Comparison of ENCODE assay signal across 8 cellular contexts in genomic region chr20:64041781-64042771, GRCh38. TPM values are rescaled to one million over a fixed set of nuclear protein-coding genes. Genes with fewer than 3 reads are reported as not detected.
DNase-seq lines count a peak whose midpoint lies in the region; ATAC-seq, FAIRE-seq and TF ChIP-seq lines count a peak whose summit lies in the region.

No MANE protein-coding gene starts in this region.

- H3K4me1 Mint-ChIP-seq in activated CD4-positive, alpha-beta memory T cell treated with anti-CD3 and anti-CD28 coated beads for 36 hours (ENCODE audit: low read depth), result peaks cover 12% of the 10 kb centered on the region

- H3K27ac Mint-ChIP-seq in activated CD4-positive, alpha-beta memory T cell treated with anti-CD3 and anti-CD28 coated beads for 36 hours, result peak overlapping the region; percentile 65

- CTCF ChIA-PET in activated CD4-positive, alpha-beta memory T cell treated with anti-CD3 and anti-CD28 coated beads for 36 hours (lab: Charles Lee), result interaction anchor here (0.8 to 5.0 kb wide), 5 partner anchors 9 to 78 kb away, joined by 3 to 59 read pairs (median 8); partner anchors contain the start of genes PRPF6, SAMD10 and TCEA2
- CTCF ChIA-PET in HEK293T (lab: Yijun Ruan, JAX), result no interaction called here

- TF ChIP-seq CTCF in cardiac muscle cell (IDR thresholded peaks at IDR 0.05; ENCODE audit: low read depth, low read length) (no peak), kidney epithelial cell (IDR thresholded peaks at IDR 0.05; ENCODE audit: insufficient read depth, low read length, poor library complexity, severe bottlenecking) (no peak)

- no peak overlapping the region for H3K27ac ChIP-seq in cardiac muscle cell

- ATAC-seq in Right ventricle myocardium superior (ENCODE audit: poor library complexity), result no peak

- no peak for FAIRE-seq in urothelium cell line (lab: Jason Lieb, UNC)

- H3K9me3 ChIP-seq in cardiac muscle cell (ENCODE audit: low read depth), result no peaks in the 10 kb centered on the region

- no peaks in the 10 kb centered on the region for H3K36me3 Mint-ChIP-seq in activated CD4-positive, alpha-beta memory T cell treated with anti-CD3 and anti-CD28 coated beads for 36 hours

- no peaks in the 10 kb centered on the region for H3K36me3 ChIP-seq in cardiac muscle cell
- H3K36me3 ChIP-seq in kidney epithelial cell (ENCODE audit: control insufficient read depth, insufficient read depth, low read length), result no peaks in the 10 kb centered on the region

- H3K4me1 ChIP-seq in cardiac muscle cell (ENCODE audit: low read depth), result no peaks in the 10 kb centered on the region

- DNase-seq in cardiac muscle cell (ENCODE audit: low read depth in 1 of 2, low spot score in 1 of 2), result no peak
- no peak for DNase-seq in Right ventricle myocardium superior
- no peak for DNase-seq in activated CD4-positive, alpha-beta memory T cell treated with anti-CD3 and anti-CD28 coated beads for 36 hours
- DNase-seq in kidney epithelial cell (ENCODE audit: low read depth), result no peak
- DNase-seq in urothelium cell line (ENCODE audit: low spot score), result peak; percentile 49
- DNase-seq in retina, result no peak
- no peak for DNase-seq in NCI-H2107 (lab: John Stamatoyannopoulos, UW)
- no peak for DNase-seq in HEK293T (ENCODE audit: extremely low spot score)

- H3K27me3 ChIP-seq in cardiac muscle cell (peaks cover 96% of the 10 kb centered on the region), kidney epithelial cell (ENCODE audit: control insufficient read depth, insufficient read depth, low read length) (peaks cover 46% of the 10 kb centered on the region)

- POLR2A ChIA-PET in activated CD4-positive, alpha-beta memory T cell treated with anti-CD3 and anti-CD28 coated beads for 36 hours (lab: Charles Lee), result interaction anchor here (1.6 kb wide), 1 partner anchor 20 kb away, joined by 4 read pairs; the partner anchor contains the start of gene TCEA2
- POLR2A ChIA-PET in HEK293T (lab: Yijun Ruan, JAX), result no interaction called here

- peaks cover 13% of the 10 kb centered on the region for H3K27me3 Mint-ChIP-seq in activated CD4-positive, alpha-beta memory T cell treated with anti-CD3 and anti-CD28 coated beads for 36 hours

- peak overlapping the region; percentile 74 for H3K4me3 Mint-ChIP-seq in activated CD4-positive, alpha-beta memory T cell treated with anti-CD3 and anti-CD28 coated beads for 36 hours

- intact Hi-C loops in Right ventricle myocardium superior (cut with DNase I), result loop anchor here (10.0 kb wide), 1 partner anchor 73 kb away; no protein-coding TSS in a partner anchor
- intact Hi-C loops in activated CD4-positive, alpha-beta memory T cell treated with anti-CD3 and anti-CD28 coated beads for 36 hours (cut with micrococcal nuclease), result no loop called here

- H3K4me3 ChIP-seq in cardiac muscle cell (peak overlapping the region; percentile 30), kidney epithelial cell (ENCODE audit: low read depth, low read length) (peak overlapping the region; percentile 45)

- H3K9me3 Mint-ChIP-seq in activated CD4-positive, alpha-beta memory T cell treated with anti-CD3 and anti-CD28 coated beads for 36 hours, result no peaks in the 10 kb centered on the region

TF ChIP-seq in HEK293T, 16 proteins besides CTCF, POLR2A, EP300 and RAD21:
- TF ChIP-seq PKNOX1 (IDR thresholded peaks at IDR 0.05) (no peak), HDGF (IDR thresholded peaks at IDR 0.05; ENCODE audit: borderline replicate concordance) (no peak), ZNF384 (IDR thresholded peaks at IDR 0.05) (no peak), ELF4 (IDR thresholded peaks at IDR 0.05) (no peak), NFRKB (IDR thresholded peaks at IDR 0.05) (no peak), FOXK2 (IDR thresholded peaks at IDR 0.05) (no peak), ARNT (IDR thresholded peaks at IDR 0.05) (no peak), BHLHE40 (IDR thresholded peaks at IDR 0.05; ENCODE audit: borderline replicate concordance) (no peak)

RNA-seq across cellular contexts. Expression of gene C20orf204, which starts 6.1 kb away (rescaled TPM):
- total RNA-seq in cardiac muscle cell, result 0.88 and 2.2 TPM in 2 replicates
- 0.35 and 0.76 TPM in 2 replicates for polyA plus RNA-seq in cardiac muscle cell
- total RNA-seq in Right ventricle myocardium superior, result 0.38 TPM
- 1 to 10 TPM; 3.1 TPM for total RNA-seq in activated CD4-positive, alpha-beta memory T cell treated with anti-CD3 and anti-CD28 coated beads for 36 hours
- 0.21 and 0.27 TPM in 2 replicates for total RNA-seq in kidney epithelial cell

RNA-seq across cellular contexts. Expression of gene SOX18, which starts 7.4 kb away (rescaled TPM):
- 0.06 and 0.14 TPM in 2 replicates for total RNA-seq in cardiac muscle cell
- 3.5 TPM in 1 of 2 replicates, not detected in the other for polyA plus RNA-seq in cardiac muscle cell
- 34.3 TPM for total RNA-seq in Right ventricle myocardium superior
- total RNA-seq in activated CD4-positive, alpha-beta memory T cell treated with anti-CD3 and anti-CD28 coated beads for 36 hours, result not detected
- total RNA-seq in kidney epithelial cell, result 0.04 and 0.07 TPM in 2 replicates

RNA-seq across cellular contexts. Expression of gene TCEA2, which starts 20.9 kb away (rescaled TPM):
- 96.0 and 97.3 TPM in 2 replicates for total RNA-seq in cardiac muscle cell
- 157 and 169 TPM in 2 replicates for polyA plus RNA-seq in cardiac muscle cell
- total RNA-seq in Right ventricle myocardium superior, result 34.6 TPM
- total RNA-seq in activated CD4-positive, alpha-beta memory T cell treated with anti-CD3 and anti-CD28 coated beads for 36 hours, result 10 to 100 TPM; 27.3 to 29.9 TPM
- total RNA-seq in kidney epithelial cell, result 23.9 and 24.4 TPM in 2 replicates

RNA-seq across cellular contexts. Expression of gene RGS19, which starts 37.2 kb away (rescaled TPM):
- total RNA-seq in cardiac muscle cell (12.3 and 14.1 TPM in 2 replicates), Right ventricle myocardium superior (6.7 TPM), kidney epithelial cell (13.1 and 14.1 TPM in 2 replicates)
- 9.0 and 12.9 TPM in 2 replicates for polyA plus RNA-seq in cardiac muscle cell
- 10 to 100 TPM; 43.2 to 44.4 TPM for total RNA-seq in activated CD4-positive, alpha-beta memory T cell treated with anti-CD3 and anti-CD28 coated beads for 36 hours

RNA-seq across cellular contexts. Expression of gene OPRL1, which starts 37.8 kb away (rescaled TPM):
- total RNA-seq in cardiac muscle cell (5.3 and 9.6 TPM in 2 replicates), Right ventricle myocardium superior (0.75 TPM), kidney epithelial cell (0.21 and 0.68 TPM in 2 replicates)
- polyA plus RNA-seq in cardiac muscle cell, result 2.1 and 2.9 TPM in 2 replicates
- total RNA-seq in activated CD4-positive, alpha-beta memory T cell treated with anti-CD3 and anti-CD28 coated beads for 36 hours, result under 1 TPM; 0.63 to 0.71 TPM

Comparison
In these comparisons a context has a peak if more than half of its experiments do, and no peak if none do; other contexts are left out.
1. RNA of gene SOX18, which starts 7.4 kb away (total RNA-seq): 34.3 TPM in Right ventricle myocardium superior (single experiment); not detected in activated CD4-positive, alpha-beta memory T cell treated with anti-CD3 and anti-CD28 coated beads for 36 hours, 0.06 to 0.14 TPM in cardiac muscle cell and 0.04 to 0.07 TPM in kidney epithelial cell; every median in the first group is over 10 times any median in the second.